ENCODE assay signal across 1 cellular context in the genomic region with DNA sequence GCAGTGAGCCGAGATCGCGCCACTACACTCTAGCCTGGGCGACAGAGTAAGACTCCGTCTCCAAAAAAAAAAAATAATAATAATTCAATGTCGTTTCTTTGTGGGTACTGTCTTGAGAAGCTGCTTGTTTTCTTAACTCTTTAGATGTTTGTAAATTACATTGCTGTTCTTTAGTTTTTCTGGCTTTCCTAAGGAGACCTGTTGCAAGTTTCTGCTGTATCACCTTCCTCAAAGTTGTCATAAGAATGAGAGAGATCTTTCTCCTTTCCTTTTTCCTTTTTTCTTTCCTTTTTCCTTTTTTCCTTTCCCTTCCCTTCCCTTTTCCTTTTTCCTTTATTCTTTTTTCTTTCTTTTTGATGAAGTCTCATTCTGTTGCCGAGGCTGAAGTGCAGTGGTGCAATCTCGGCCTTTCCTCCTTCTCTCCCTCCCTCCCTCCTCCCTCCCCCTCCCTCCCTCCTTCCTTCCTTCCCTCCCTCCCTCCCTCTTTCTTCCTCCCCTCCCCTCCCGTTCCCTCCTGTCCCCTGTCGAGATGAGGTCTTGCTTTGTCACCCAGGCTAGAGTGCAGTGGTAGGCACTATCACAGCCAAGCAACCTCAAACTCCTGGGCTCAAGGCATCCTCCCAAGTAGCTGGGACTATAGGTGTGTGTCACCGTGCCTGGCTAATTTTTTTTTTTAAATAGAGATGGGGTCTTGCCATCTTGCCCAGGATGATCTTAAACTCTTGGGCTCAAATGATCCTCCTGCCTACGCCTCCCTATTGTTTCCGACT.
TF ChIP-seq lines count a peak whose summit lies in the region.

No MANE protein-coding gene starts in this region.

TF ChIP-seq in K562, 482 proteins besides CTCF, POLR2A, EP300 and RAD21:
- TF ChIP-seq ZNF316 (IDR thresholded peaks at IDR 0.05) (0 out of 2 replicates have a peak, but pooled peaks have one; percentile 16), HEY1 (CRISPR knock-in tag; IDR thresholded peaks at IDR 0.05; ENCODE audit: borderline replicate concordance) (no peak)
